In the genomic region with DNA sequence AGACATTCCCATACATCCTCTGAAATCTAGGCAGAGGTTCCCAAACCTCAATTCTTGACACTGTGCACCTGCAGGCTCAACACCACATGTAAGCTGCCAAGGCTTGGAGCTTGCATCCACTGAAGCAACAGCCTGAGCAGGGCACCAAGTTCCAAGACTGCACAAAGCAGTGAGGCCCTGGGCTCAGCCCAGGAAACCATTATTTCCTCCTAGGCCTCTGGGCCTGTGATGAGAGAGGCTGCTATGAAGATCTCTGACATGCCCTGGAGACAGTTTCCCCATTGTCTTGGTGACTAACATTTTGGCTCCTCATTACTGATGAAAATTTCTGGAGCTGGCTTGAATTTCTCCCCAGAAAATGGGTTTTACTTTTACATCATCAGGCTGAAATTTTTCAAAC, we compare ENCODE assay signal across 23 cellular contexts.
"Had no signal": no experiment of that assay in that cellular context is flagged by ENCODE, and none has a peak within 500 bp of the region (broad histone marks: within the 10 kb centered on the region; RNA-seq: fewer than 3 reads in every experiment).

No MANE protein-coding gene starts in this region.

- H3K27me3 ChIP-seq: colonic mucosa, esophagus squamous epithelium, gastrocnemius medialis, heart right ventricle, left lung had no signal

- H3K27ac ChIP-seq: colonic mucosa, epithelial cell of prostate, esophagus squamous epithelium, gastrocnemius medialis, heart right ventricle, left lung, lower lobe of right lung had no signal

- H3K27me3 Mint-ChIP-seq: dendritic cell treated with granulocyte-macrophage colony-stimulating factor and Interleukin-4, amounts not matched to agents 40 ng/mL and 50 ng/mL, for 4 days had no signal

- H3K4me3 Mint-ChIP-seq: dendritic cell treated with granulocyte-macrophage colony-stimulating factor and Interleukin-4, amounts not matched to agents 40 ng/mL and 50 ng/mL, for 4 days; mesothelial cell of epicardium had no signal

- H3K27ac Mint-ChIP-seq: dendritic cell treated with granulocyte-macrophage colony-stimulating factor and Interleukin-4, amounts not matched to agents 40 ng/mL and 50 ng/mL, for 4 days; mesothelial cell of epicardium had no signal

- FAIRE-seq: endometrium, islet of Langerhans, keratinocyte had no signal

- H3K4me3 ChIP-seq: colonic mucosa, esophagus squamous epithelium, gastrocnemius medialis, heart right ventricle, left lung, lower lobe of right lung had no signal

- H3K4me1 ChIP-seq: colonic mucosa, esophagus squamous epithelium, gastrocnemius medialis, heart right ventricle, left lung, lower lobe of right lung had no signal

- ATAC-seq: esophagus mucosa, gastrocnemius medialis, heart right ventricle, left cardiac atrium, left lung, left ventricle myocardium superior had no signal

- H3K9me3 ChIP-seq: colonic mucosa, gastrocnemius medialis, lower lobe of right lung had no signal

- DNase-seq: colonic mucosa; cortex of kidney; effector memory CD4-positive, alpha-beta T cell; erythroblast; esophagus squamous epithelium; foreskin melanocyte; gastrocnemius medialis; glutamatergic neuron; head of caudate nucleus; heart right ventricle; hippocampal formation; left cardiac atrium; left ventricle myocardium superior; lower lobe of right lung; mesenchymal stem cell had no signal

- H3K36me3 ChIP-seq: colonic mucosa, esophagus squamous epithelium, gastrocnemius medialis, heart right ventricle, left lung, lower lobe of right lung had no signal
